ENCODE assay signal across 8 cellular contexts in genomic region chr1:185694081-185694480, GRCh38. TPM values are rescaled to one million over a fixed set of nuclear protein-coding genes. Genes with fewer than 3 reads are reported as not detected.
DNase-seq lines count a peak whose midpoint lies in the region; ATAC-seq and TF ChIP-seq lines count a peak whose summit lies in the region.

No MANE protein-coding gene starts in this region.

- no TSS peak for BruUV-seq in Caco-2 (replicated peaks; lab: Mats Ljungman, UMichigan)

- H3K27me3 Mint-ChIP-seq in Caco-2 (ENCODE audit: insufficient read depth, unreplicated experiment) (no peaks in the 10 kb centered on the region), mesothelial cell of epicardium (ENCODE audit: low read depth) (no peaks in the 10 kb centered on the region)
- peaks cover 1% of the 10 kb centered on the region for H3K27me3 Mint-ChIP-seq in activated naive CD4-positive, alpha-beta T cell treated with anti-CD3 and anti-CD28 coated beads, Interleukin-2, amount 10 ng/mL, durations not matched to agents 7 days and 5 days

- H3K4me1 Mint-ChIP-seq in Caco-2 (ENCODE audit: low read depth, unreplicated experiment) (peaks cover 10% of the 10 kb centered on the region), mesothelial cell of epicardium (peaks cover 18% of the 10 kb centered on the region)
- peaks cover 18% of the 10 kb centered on the region for H3K4me1 Mint-ChIP-seq in activated naive CD4-positive, alpha-beta T cell treated with anti-CD3 and anti-CD28 coated beads, Interleukin-2, amount 10 ng/mL, durations not matched to agents 7 days and 5 days

- no peaks in the 10 kb centered on the region for H3K27me3 ChIP-seq in Caco-2 (replicated peaks; ENCODE audit: control insufficient read depth, insufficient read depth, low read length)

- no peaks in the 10 kb centered on the region for H3K36me3 ChIP-seq in Caco-2 (ENCODE audit: control insufficient read depth, insufficient read depth, low read length)

- no peak overlapping the region for H3K4me3 ChIP-seq in Caco-2 (ENCODE audit: low read depth, low read length)

- H3K4me1 ChIP-seq in Caco-2: peaks cover 9% of the 10 kb centered on the region

- ATAC-seq in GM19372 (IDR thresholded peaks at IDR 0.05; ENCODE audit: low read depth, unreplicated experiment): peak; percentile 85
- ATAC-seq in HG03432 (IDR thresholded peaks at IDR 0.05; ENCODE audit: unreplicated experiment): peak; percentile 85

- H3K27ac Mint-ChIP-seq in Caco-2 (ENCODE audit: unreplicated experiment) (peak overlapping the region; percentile 15), mesothelial cell of epicardium (peak overlapping the region; percentile 80)
- peak overlapping the region; percentile 75 for H3K27ac Mint-ChIP-seq in activated naive CD4-positive, alpha-beta T cell treated with anti-CD3 and anti-CD28 coated beads, Interleukin-2, amount 10 ng/mL, durations not matched to agents 7 days and 5 days

- no peaks in the 10 kb centered on the region for H3K9me3 ChIP-seq in Caco-2

- CTCF ChIA-PET in Caco-2 (lab: Charles Lee): interaction anchor here (1.0 to 1.1 kb wide), 2 partner anchors 13 to 48 kb away, joined by 3 read pairs; no protein-coding TSS in a partner anchor
- CTCF ChIA-PET in activated naive CD4-positive, alpha-beta T cell treated with anti-CD3 and anti-CD28 coated beads, Interleukin-2, amount 10 ng/mL, durations not matched to agents 7 days and 5 days (lab: Charles Lee): interaction anchor here (0.6 to 2.5 kb wide), 6 partner anchors 14 to 524 kb away, joined by 4 to 9 read pairs (median 5); no protein-coding TSS in a partner anchor

- H3K36me3 Mint-ChIP-seq in Caco-2 (ENCODE audit: insufficient read depth, unreplicated experiment): no peaks in the 10 kb centered on the region
- H3K36me3 Mint-ChIP-seq in activated naive CD4-positive, alpha-beta T cell treated with anti-CD3 and anti-CD28 coated beads, Interleukin-2, amount 10 ng/mL, durations not matched to agents 7 days and 5 days: peaks cover 8% of the 10 kb centered on the region
- H3K36me3 Mint-ChIP-seq in mesothelial cell of epicardium: no peaks in the 10 kb centered on the region

- POLR2A ChIA-PET in Caco-2 (lab: Charles Lee): no interaction called here

- H3K9me3 Mint-ChIP-seq in Caco-2 (ENCODE audit: unreplicated experiment) (no peaks in the 10 kb centered on the region), mesothelial cell of epicardium (peaks cover 8% of the 10 kb centered on the region)
- peaks cover 5% of the 10 kb centered on the region for H3K9me3 Mint-ChIP-seq in activated naive CD4-positive, alpha-beta T cell treated with anti-CD3 and anti-CD28 coated beads, Interleukin-2, amount 10 ng/mL, durations not matched to agents 7 days and 5 days

- TF ChIP-seq CTCF in Caco-2 (IDR thresholded peaks at IDR 0.05; ENCODE audit: insufficient read depth in 1 of 2, low read depth in 1 of 2, low read length in 1 of 2, severe bottlenecking in 1 of 2, unreplicated experiment in 1 of 2) (no peak), mesothelial cell of epicardium (IDR thresholded peaks at IDR 0.05; ENCODE audit: unreplicated experiment) (no peak)

- DNase-seq in Caco-2 (no peak), mesothelial cell of epicardium (ENCODE audit: low spot score in 2 of 2, unreplicated experiment in 2 of 2) (no peak), DMS53 treated with DMSO at 0.1 percent for 48 hours (lab: John Stamatoyannopoulos, UW; ENCODE audit: unreplicated experiment) (no peak), NCI-H345 (lab: John Stamatoyannopoulos, UW) (no peak), HPDE6-E6E7 (ENCODE audit: extremely low spot score) (no peak)
- peak; percentile 53 for DNase-seq in activated naive CD4-positive, alpha-beta T cell treated with anti-CD3 and anti-CD28 coated beads, Interleukin-2, amount 10 ng/mL, durations not matched to agents 7 days and 5 days

- no peak overlapping the region for H3K4me3 Mint-ChIP-seq in Caco-2 (ENCODE audit: unreplicated experiment)
- peak overlapping the region; percentile 47 for H3K4me3 Mint-ChIP-seq in activated naive CD4-positive, alpha-beta T cell treated with anti-CD3 and anti-CD28 coated beads, Interleukin-2, amount 10 ng/mL, durations not matched to agents 7 days and 5 days
- H3K4me3 Mint-ChIP-seq in mesothelial cell of epicardium: peak overlapping the region; percentile 6

- intact Hi-C loops in Caco-2 (cut with micrococcal nuclease; ENCODE audit: unreplicated experiment): loop anchor here (10.0 kb wide), 1 partner anchor 649 kb away; the partner anchor contains the start of gene RNF2

RNA-seq across cellular contexts. Expression of gene HMCN1, which starts 40.1 kb away (rescaled TPM):
- total RNA-seq in Caco-2 (2022) (0.02 and 0.49 TPM in 2 replicates), mesothelial cell of epicardium (45.5 to 48.8 TPM (median 46.4 TPM) in 3 replicates)

Comparison
In these comparisons a context has a peak if more than half of its experiments do, and no peak if none do; other contexts are left out.
1. H3K27ac Mint-ChIP-seq: peak in every context shown above with its lines; median percentile 80 in mesothelial cell of epicardium; 75 in activated naive CD4-positive, alpha-beta T cell treated with anti-CD3 and anti-CD28 coated beads, Interleukin-2, amount 10 ng/mL, durations not matched to agents 7 days and 5 days; 15 in Caco-2.
2. RNA of gene HMCN1, which starts 40.1 kb away (total RNA-seq): 45.5 to 48.8 TPM in mesothelial cell of epicardium; 0.02 to 0.49 TPM in Caco-2; every median in the first group is over 10 times any median in the second.